Comparison of ENCODE assay signal across 8 cellular contexts in genomic region chr1:172429324-172430127, GRCh38. TPM values are rescaled to one million over a fixed set of nuclear protein-coding genes. Genes with fewer than 3 reads are reported as not detected.
DNase-seq lines count a peak whose midpoint lies in the region; ATAC-seq and TF ChIP-seq lines count a peak whose summit lies in the region.

No MANE protein-coding gene starts in this region.

- CTCF ChIA-PET in activated naive CD4-positive, alpha-beta T cell treated with anti-CD3 and anti-CD28 coated beads for 36 hours (lab: Charles Lee), result interaction anchor here (0.7 to 8.8 kb wide), 22 partner anchors 8 to 444 kb away, joined by 3 to 88 read pairs (median 4); partner anchors contain the start of genes C1orf105 and PIGC

- no peak overlapping the region for H3K27ac ChIP-seq in SJCRH30
- no peak overlapping the region for H3K27ac ChIP-seq in left lung
- H3K27ac ChIP-seq in tibial artery, result no peak overlapping the region

- H3K9me3 Mint-ChIP-seq in activated naive CD4-positive, alpha-beta T cell treated with anti-CD3 and anti-CD28 coated beads for 36 hours, result peaks cover 1% of the 10 kb centered on the region

- no peaks in the 10 kb centered on the region for H3K4me1 ChIP-seq in SJCRH30
- H3K4me1 ChIP-seq in left lung, result peaks cover 0 to 5% of the 10 kb centered on the region in 2 donors
- H3K4me1 ChIP-seq in tibial artery, result peaks cover 0 to 5% (median 0%) of the 10 kb centered on the region in 4 donors

- H3K4me3 Mint-ChIP-seq in activated naive CD4-positive, alpha-beta T cell treated with anti-CD3 and anti-CD28 coated beads for 36 hours, result no peak overlapping the region

- H3K4me3 ChIP-seq in SJCRH30, result no peak overlapping the region
- no peak overlapping the region for H3K4me3 ChIP-seq in left lung
- no peak overlapping the region for H3K4me3 ChIP-seq in tibial artery

- H3K9me3 ChIP-seq in SJCRH30 (replicated peaks) (no peaks in the 10 kb centered on the region), left lung (no peaks in the 10 kb centered on the region), tibial artery (no peaks in the 10 kb centered on the region)

- H3K27ac Mint-ChIP-seq in activated naive CD4-positive, alpha-beta T cell treated with anti-CD3 and anti-CD28 coated beads for 36 hours, result no peak overlapping the region

- H3K36me3 Mint-ChIP-seq in activated naive CD4-positive, alpha-beta T cell treated with anti-CD3 and anti-CD28 coated beads for 36 hours (ENCODE audit: low read depth), result peaks cover 5% of the 10 kb centered on the region

- no peaks in the 10 kb centered on the region for H3K27me3 Mint-ChIP-seq in activated naive CD4-positive, alpha-beta T cell treated with anti-CD3 and anti-CD28 coated beads for 36 hours (ENCODE audit: low read depth)

- H3K27me3 ChIP-seq in SJCRH30, result no peaks in the 10 kb centered on the region
- no peaks in the 10 kb centered on the region for H3K27me3 ChIP-seq in left lung
- no peaks in the 10 kb centered on the region for H3K27me3 ChIP-seq in tibial artery

- intact Hi-C loops in activated naive CD4-positive, alpha-beta T cell treated with anti-CD3 and anti-CD28 coated beads for 36 hours (cut with micrococcal nuclease), result loop anchor here (1.0 to 10.0 kb wide), 11 partner anchors 15 to 942 kb away; partner anchors contain the start of genes METTL13, PIGC and PRRC2C
- intact Hi-C loops in left lung (cut with DNase I), result loop anchor here in 1 of 2 donors (10.0 kb wide), 1 partner anchor 425 kb away; no protein-coding TSS in a partner anchor
- intact Hi-C loops in tibial artery (cut with DNase I; ENCODE audit: low total_unique reads), result no loop called here

- H3K4me1 Mint-ChIP-seq in activated naive CD4-positive, alpha-beta T cell treated with anti-CD3 and anti-CD28 coated beads for 36 hours (ENCODE audit: low read depth), result peaks cover 46% of the 10 kb centered on the region

- TF ChIP-seq CTCF in left lung (IDR thresholded peaks at IDR 0.05) (peak; percentile 42 to 69), tibial artery (IDR thresholded peaks at IDR 0.05) (peak; percentile 70 to 75)

- no peaks in the 10 kb centered on the region for H3K36me3 ChIP-seq in SJCRH30
- H3K36me3 ChIP-seq in left lung, result no peaks in the 10 kb centered on the region
- H3K36me3 ChIP-seq in tibial artery, result peaks cover 0 to 7% (median 0%) of the 10 kb centered on the region in 3 donors

- peak; percentile 81 for ATAC-seq in left lung
- ATAC-seq in GM21367 (IDR thresholded peaks at IDR 0.05; ENCODE audit: unreplicated experiment), result no peak

- peak; percentile 77 for DNase-seq in activated naive CD4-positive, alpha-beta T cell treated with anti-CD3 and anti-CD28 coated beads for 36 hours
- no peak for DNase-seq in activated naive CD4-positive, alpha-beta T cell treated with Interleukin-2 at 50 U/mL for 16 hours
- DNase-seq in MV-4-11 (lab: John Stamatoyannopoulos, UW) (peak; percentile 66), SJCRH30 (peak; percentile 35 to 80), left lung (no peak), tibial artery (peak in 1 of 2 donors; percentile 26)
- peak; percentile 54 for DNase-seq in central memory CD4-positive, alpha-beta T cell

RNA-seq across cellular contexts. Expression of gene C1orf105, which starts 9.0 kb away (rescaled TPM):
- not detected for total RNA-seq in activated naive CD4-positive, alpha-beta T cell treated with anti-CD3 and anti-CD28 coated beads for 36 hours
- 17.7 and 21.0 TPM in 2 replicates for total RNA-seq in SJCRH30 (2014; rRNA removed; shearing (Covaris generic))
- not detected for total RNA-seq in left lung

RNA-seq across cellular contexts. Expression of gene PIGC, which starts 14.3 kb away (rescaled TPM):
- 10 to 100 TPM; 17.5 to 18.7 TPM for total RNA-seq in activated naive CD4-positive, alpha-beta T cell treated with anti-CD3 and anti-CD28 coated beads for 36 hours
- 26.1 and 26.6 TPM in 2 replicates for total RNA-seq in SJCRH30 (2014; rRNA removed; shearing (Covaris generic))
- 10 to 100 TPM; 22.3 to 22.9 TPM for total RNA-seq in left lung

Comparison
In these comparisons a context has a peak if more than half of its experiments do, and no peak if none do; other contexts are left out.
1. DNase-seq: peak in activated naive CD4-positive, alpha-beta T cell treated with anti-CD3 and anti-CD28 coated beads for 36 hours (single experiment), MV-4-11 (single experiment), SJCRH30 (2 of 2) and central memory CD4-positive, alpha-beta T cell (single experiment); none in activated naive CD4-positive, alpha-beta T cell treated with Interleukin-2 at 50 U/mL for 16 hours (single experiment) and left lung (0 of 2).
2. RNA of gene C1orf105, which starts 9.0 kb away (total RNA-seq): 17.7 to 21.0 TPM in SJCRH30; not detected in activated naive CD4-positive, alpha-beta T cell treated with anti-CD3 and anti-CD28 coated beads for 36 hours and not detected in left lung; every median in the first group is over 10 times any median in the second.